8 cellular contexts compared by ENCODE assay signal in genomic region chr6:26421259-26422144, GRCh38. TPM values are rescaled to one million over a fixed set of nuclear protein-coding genes. Genes with fewer than 3 reads are reported as not detected.
DNase-seq lines count a peak whose midpoint lies in the region; ATAC-seq, FAIRE-seq and TF ChIP-seq lines count a peak whose summit lies in the region.

No MANE protein-coding gene starts in this region.

- peak; percentile 95 for ATAC-seq in HG03354 (IDR thresholded peaks at IDR 0.05; ENCODE audit: poor library complexity, severe bottlenecking, unreplicated experiment)

- DNase-seq in GM19239 (ENCODE audit: insufficient read length, low spot score): peak; percentile 59
- DNase-seq in NCI-H460 (ENCODE audit: extremely low read depth, low read depth): peak; percentile 82
- peak; percentile 42 for DNase-seq in activated CD4-positive, CD25-positive, alpha-beta regulatory T cell treated with anti-CD3 and anti-CD28 coated beads, Interleukin-2, amount 50 U/mL, for 72 hours
- DNase-seq in dermis blood vessel endothelial cell: peak; percentile 96
- DNase-seq in kidney glomerular epithelial cell (lab: John Stamatoyannopoulos, UW): peak; percentile 94
- DNase-seq in stimulated activated CD4-positive, alpha-beta T cell treated with anti-CD3 and anti-CD28 coated beads, Interleukin-15, amount 100 ng/mL, for 1 hour (ENCODE audit: low read depth in 1 of 2, low spot score in 1 of 2): peak; percentile 8 to 9

- peak; percentile 91 for FAIRE-seq in GM19239 (lab: Jason Lieb, UNC)

- no peak for TF ChIP-seq CTCF in C4-2B (conservative IDR thresholded peaks at IDR 0.05)

- H3K27ac ChIP-seq in C4-2B: peak overlapping the region; percentile 66

RNA-seq across cellular contexts. Expression of gene BTN3A3, which starts 18.8 kb away (rescaled TPM):
- total RNA-seq in NCI-H460 (2014; rRNA removed; shearing (Covaris generic)): 2.6 and 2.9 TPM in 2 replicates
- 5.3 and 13.2 TPM in 2 replicates for polyA plus RNA-seq in NCI-H460 (2014; cell fraction: nucleus; rRNA removed)
- total RNA-seq in dermis blood vessel endothelial cell: 16.9 and 20.3 TPM in 2 replicates

RNA-seq across cellular contexts. Expression of gene BTN3A1, which starts 19.4 kb away (rescaled TPM):
- 11.4 and 12.6 TPM in 2 replicates for total RNA-seq in NCI-H460 (2014; rRNA removed; shearing (Covaris generic))
- 18.4 and 25.3 TPM in 2 replicates for polyA plus RNA-seq in NCI-H460 (2014; cell fraction: nucleus; rRNA removed)
- total RNA-seq in dermis blood vessel endothelial cell: 21.7 and 25.0 TPM in 2 replicates

RNA-seq across cellular contexts. Expression of gene BTN2A1, which starts 36.3 kb away (rescaled TPM):
- 12.8 and 13.7 TPM in 2 replicates for total RNA-seq in NCI-H460 (2014; rRNA removed; shearing (Covaris generic))
- 19.8 and 28.1 TPM in 2 replicates for polyA plus RNA-seq in NCI-H460 (2014; cell fraction: nucleus; rRNA removed)
- total RNA-seq in dermis blood vessel endothelial cell: 7.8 and 9.3 TPM in 2 replicates

RNA-seq across cellular contexts. Expression of gene BTN2A2, which starts 38.6 kb away (rescaled TPM):
- total RNA-seq in NCI-H460 (2014; rRNA removed; shearing (Covaris generic)): 6.0 and 6.8 TPM in 2 replicates
- 20.8 and 27.7 TPM in 2 replicates for polyA plus RNA-seq in NCI-H460 (2014; cell fraction: nucleus; rRNA removed)
- 13.8 and 15.0 TPM in 2 replicates for total RNA-seq in dermis blood vessel endothelial cell

RNA-seq across cellular contexts. Expression of gene BTN3A2, which starts 56.5 kb away (rescaled TPM):
- 14.3 and 17.6 TPM in 2 replicates for total RNA-seq in NCI-H460 (2014; rRNA removed; shearing (Covaris generic))
- polyA plus RNA-seq in NCI-H460 (2014; cell fraction: nucleus; rRNA removed): 11.9 and 19.0 TPM in 2 replicates
- 28.8 and 44.4 TPM in 2 replicates for total RNA-seq in dermis blood vessel endothelial cell

Comparison
In these comparisons a context has a peak if more than half of its experiments do, and no peak if none do; other contexts are left out.
1. Peak in every context shown above with its lines: DNase-seq, ATAC-seq and H3K27ac ChIP-seq.
2. DNase-seq: peak in every context shown above with its lines; median percentile 96 in dermis blood vessel endothelial cell; 94 in kidney glomerular epithelial cell; 82 in NCI-H460; 59 in GM19239; 42 in activated CD4-positive, CD25-positive, alpha-beta regulatory T cell treated with anti-CD3 and anti-CD28 coated beads, Interleukin-2, amount 50 U/mL, for 72 hours; 8 in stimulated activated CD4-positive, alpha-beta T cell treated with anti-CD3 and anti-CD28 coated beads, Interleukin-15, amount 100 ng/mL, for 1 hour.